In genomic region chr7:105766421-105767191, GRCh38 we compare ENCODE assay signal across 1 cellular context.
TF ChIP-seq lines count a peak whose summit lies in the region.

No MANE protein-coding gene starts in this region.

TF ChIP-seq in GM23338, 12 proteins besides CTCF, POLR2A, EP300 and RAD21 (continued from another document):
- no peak for TF ChIP-seq ZNF462 (CRISPR knock-in tag; IDR thresholded peaks at IDR 0.05)
